ENCODE assay signal across 7 cellular contexts in genomic region chr5:68424799-68425537, GRCh38.
A peak's percentile ranks its signal among the peaks of the same experiment; 100 is the strongest.
DNase-seq lines count a peak whose midpoint lies in the region; ATAC-seq and TF ChIP-seq lines count a peak whose summit lies in the region.

No MANE protein-coding gene starts in this region.

- TF ChIP-seq POLR2A in gastroesophageal sphincter (IDR thresholded peaks at IDR 0.05), result no peak

- H3K9me3 ChIP-seq in HEK293 (ENCODE audit: control insufficient read depth, insufficient read depth, low read depth, low read length) (no peaks in the 10 kb centered on the region), MM.1S (replicated peaks; ENCODE audit: insufficient read depth, low read length) (no peaks in the 10 kb centered on the region), mammary epithelial cell (replicated peaks; ENCODE audit: insufficient read depth, low read length) (no peaks in the 10 kb centered on the region), gastroesophageal sphincter (no peaks in the 10 kb centered on the region)

- H3K27ac ChIP-seq in HEK293 (ENCODE audit: extremely low read depth, low read depth, low read length) (no peak overlapping the region), MM.1S (ENCODE audit: low read length) (no peak overlapping the region), mammary epithelial cell (ENCODE audit: insufficient read depth, low read depth, low read length) (peak overlapping the region; percentile 83), gastroesophageal sphincter (no peak overlapping the region)

- H2AFZ ChIP-seq in MM.1S (ENCODE audit: low read length) (no peak overlapping the region), mammary epithelial cell (ENCODE audit: low read depth, low read length) (peak overlapping the region; percentile 66)

- dilution Hi-C loops in mammary epithelial cell (cut with HindIII; ENCODE audit: low sequenced_read_pairs), result no loop called here

- H3K4me3 ChIP-seq in HEK293 (ENCODE audit: low read depth, low read length), result no peak overlapping the region
- H3K4me3 ChIP-seq in MM.1S (ENCODE audit: low read length), result no peak overlapping the region
- H3K4me3 ChIP-seq in mammary epithelial cell (replicated peaks in 1 of 3; ENCODE audit: insufficient read depth in 1 of 3, low read depth in 2 of 3, low read length in 3 of 3), result no peak overlapping the region
- H3K4me3 ChIP-seq in gastroesophageal sphincter, result no peak overlapping the region

- H4K20me1 ChIP-seq in MM.1S (ENCODE audit: insufficient read depth, low read length) (no peaks in the 10 kb centered on the region), mammary epithelial cell (ENCODE audit: insufficient read depth, low read length) (no peaks in the 10 kb centered on the region)

- ATAC-seq in GM18861 (IDR thresholded peaks at IDR 0.05; ENCODE audit: unreplicated experiment) (peak; percentile 95), gastroesophageal sphincter (no peak)
- ATAC-seq in stimulated activated naive CD8-positive, alpha-beta T cell treated with anti-CD3 and anti-CD28 coated beads, Interleukin-15, Interleukin-2, amounts not matched to agents 100 U/mL and 50 U/mL, for 24 hours, result peak; percentile 76

- no peak for TF ChIP-seq CTCF in HEK293 (tag by site-specific recombination; IDR thresholded peaks at IDR 0.05)
- no peak for TF ChIP-seq CTCF in MM.1S (IDR thresholded peaks at IDR 0.05; ENCODE audit: low read length)
- no peak for TF ChIP-seq CTCF in mammary epithelial cell (conservative IDR thresholded peaks at IDR 0.05 in 1 of 2, IDR thresholded peaks at IDR 0.05 in 1 of 2; ENCODE audit: extremely low read depth in 1 of 2, insufficient read depth in 1 of 2, low read depth in 1 of 2, low read length in 2 of 2)
- no peak for TF ChIP-seq CTCF in gastroesophageal sphincter (IDR thresholded peaks at IDR 0.05)

- no peaks in the 10 kb centered on the region for H3K27me3 ChIP-seq in MM.1S (replicated peaks; ENCODE audit: insufficient read depth, low read length)
- H3K27me3 ChIP-seq in mammary epithelial cell (ENCODE audit: insufficient read depth, low read length), result no peaks in the 10 kb centered on the region
- no peaks in the 10 kb centered on the region for H3K27me3 ChIP-seq in gastroesophageal sphincter

- no peaks in the 10 kb centered on the region for H3K9me2 ChIP-seq in MM.1S (replicated peaks; ENCODE audit: insufficient read depth, low read length)

- CTCF ChIA-PET in HEK293 (lab: Yijun Ruan, JAX), result no interaction called here
- CTCF ChIA-PET in mammary epithelial cell (lab: Charles Lee; ENCODE audit: low non-redundant PET), result interaction anchor here (0.6 to 0.7 kb wide), 2 partner anchors 153 to 169 kb away, joined by 3 to 4 read pairs; no protein-coding TSS in a partner anchor

- no peak overlapping the region for H3K9ac ChIP-seq in MM.1S (ENCODE audit: low read length)
- no peak overlapping the region for H3K9ac ChIP-seq in mammary epithelial cell (ENCODE audit: insufficient read depth, low read length)

- H3K36me3 ChIP-seq in HEK293 (ENCODE audit: control insufficient read depth in 2 of 2, insufficient read depth in 1 of 2, low read length in 2 of 2) (no peaks in the 10 kb centered on the region), MM.1S (replicated peaks; ENCODE audit: insufficient read depth, low read length) (no peaks in the 10 kb centered on the region), mammary epithelial cell (ENCODE audit: insufficient read depth, low read length) (no peaks in the 10 kb centered on the region), gastroesophageal sphincter (no peaks in the 10 kb centered on the region)

- BruUV-seq in mammary epithelial cell (replicated peaks; lab: Mats Ljungman, UMichigan), result no TSS peak

- H3K4me2 ChIP-seq in MM.1S (ENCODE audit: low read depth, low read length), result no peak overlapping the region
- peak overlapping the region; percentile 27 for H3K4me2 ChIP-seq in mammary epithelial cell (ENCODE audit: insufficient read depth, low read depth, low read length)

- H3K4me1 ChIP-seq in HEK293 (ENCODE audit: control insufficient read depth, insufficient read depth, low read length), result no peaks in the 10 kb centered on the region
- H3K4me1 ChIP-seq in MM.1S (ENCODE audit: low read length), result 0 out of 2 replicates have a peak, but pooled peaks cover 4% of the 10 kb centered on the region
- peaks cover 21% of the 10 kb centered on the region for H3K4me1 ChIP-seq in mammary epithelial cell (ENCODE audit: insufficient read depth, low read length)
- peaks cover 0 to 4% (median 0%) of the 10 kb centered on the region in 3 donors for H3K4me1 ChIP-seq in gastroesophageal sphincter

- TF ChIP-seq EP300 in gastroesophageal sphincter (IDR thresholded peaks at IDR 0.05), result no peak

- peak; percentile 72 for DNase-seq in MM.1S
- DNase-seq in mammary epithelial cell, result peak; percentile 73
- no peak for DNase-seq in stimulated activated naive CD8-positive, alpha-beta T cell treated with anti-CD3 and anti-CD28 coated beads, Interleukin-15, Interleukin-2, amounts not matched to agents 100 U/mL and 50 U/mL, for 24 hours
- DNase-seq in NCI-H2227 treated with DMSO at 0.1 percent for 48 hours (lab: John Stamatoyannopoulos, UW), result no peak

- intact Hi-C loops in mammary epithelial cell (cut with micrococcal nuclease), result no loop called here

- in situ Hi-C loops in mammary epithelial cell (cut with MboI; ENCODE audit: low sequenced_read_pairs in 2 of 2), result no loop called here

- H3K79me2 ChIP-seq in MM.1S (ENCODE audit: low read length), result no peaks in the 10 kb centered on the region
- H3K79me2 ChIP-seq in mammary epithelial cell (ENCODE audit: insufficient read depth, low read length), result no peaks in the 10 kb centered on the region

- no peaks in the 10 kb centered on the region for H3F3A ChIP-seq in MM.1S (ENCODE audit: insufficient read depth, low read length)

- WGBS in mammary epithelial cell (ENCODE audit: low coverage, missing lambda C conversion rate), result 15% methylated on average over 6 of the region's 6 CpGs
- WGBS in gastroesophageal sphincter (ENCODE audit: low coverage in 1 of 2), 2 donors, result 20 to 66% methylated on average over 1 to 6 of the region's 6 CpGs

- POLR2A ChIA-PET in HEK293 (lab: Yijun Ruan, JAX), result no interaction called here

TF ChIP-seq in HEK293, 187 proteins besides CTCF, POLR2A, EP300 and RAD21 (continues in another document):
- no peak for TF ChIP-seq AEBP2 (tag by site-specific recombination; IDR thresholded peaks at IDR 0.05; ENCODE audit: borderline replicate concordance)
- TF ChIP-seq ZNF792 (tag by site-specific recombination; IDR thresholded peaks at IDR 0.05), result no peak
- no peak for TF ChIP-seq ZNF214 (tag by site-specific recombination; IDR thresholded peaks at IDR 0.05; ENCODE audit: borderline replicate concordance)
- peak; percentile 73 for TF ChIP-seq PRDM1 (tag by site-specific recombination; IDR thresholded peaks at IDR 0.05)
- TF ChIP-seq ZNF433 (tag by site-specific recombination; IDR thresholded peaks at IDR 0.05; ENCODE audit: low read depth), result no peak
- no peak for TF ChIP-seq ZNF639 (tag by site-specific recombination; IDR thresholded peaks at IDR 0.05)
- TF ChIP-seq ZNF292 (tag by site-specific recombination; IDR thresholded peaks at IDR 0.05; ENCODE audit: borderline replicate concordance, low read depth), result no peak
- no peak for TF ChIP-seq TCF7L2 (IDR thresholded peaks at IDR 0.05; ENCODE audit: borderline replicate concordance, low read depth, low read length)
- TF ChIP-seq RBAK (tag by site-specific recombination; IDR thresholded peaks at IDR 0.05), result no peak
- TF ChIP-seq KLF16 (tag by site-specific recombination; IDR thresholded peaks at IDR 0.05), result no peak
- no peak for TF ChIP-seq ZNF366 (tag by site-specific recombination; conservative IDR thresholded peaks at IDR 0.05)
- TF ChIP-seq SETDB1 (IDR thresholded peaks at IDR 0.05; ENCODE audit: insufficient read length, low read length), result no peak
- TF ChIP-seq REPIN1 (tag by site-specific recombination; IDR thresholded peaks at IDR 0.05; ENCODE audit: low read depth), result no peak
- no peak for TF ChIP-seq ZNF837 (tag by site-specific recombination; IDR thresholded peaks at IDR 0.05)
- TF ChIP-seq MZF1 (tag by site-specific recombination; IDR thresholded peaks at IDR 0.05; ENCODE audit: borderline replicate concordance), result no peak
- peak; percentile 78 for TF ChIP-seq ZNF133 (tag by site-specific recombination; IDR thresholded peaks at IDR 0.05)
- no peak for TF ChIP-seq ZSCAN4 (tag by site-specific recombination; IDR thresholded peaks at IDR 0.05)
- no peak for TF ChIP-seq TRIM28 (IDR thresholded peaks at IDR 0.05; ENCODE audit: borderline replicate concordance, low read length)

Comparison
In these comparisons a context has a peak if more than half of its experiments do, and no peak if none do; other contexts are left out.
1. DNase-seq: peak in MM.1S (single experiment) and mammary epithelial cell (single experiment); none in stimulated activated naive CD8-positive, alpha-beta T cell treated with anti-CD3 and anti-CD28 coated beads, Interleukin-15, Interleukin-2, amounts not matched to agents 100 U/mL and 50 U/mL, for 24 hours (single experiment) and NCI-H2227 treated with DMSO at 0.1 percent for 48 hours (single experiment).